Comparison of ENCODE assay signal across 11 cellular contexts in the genomic region with DNA sequence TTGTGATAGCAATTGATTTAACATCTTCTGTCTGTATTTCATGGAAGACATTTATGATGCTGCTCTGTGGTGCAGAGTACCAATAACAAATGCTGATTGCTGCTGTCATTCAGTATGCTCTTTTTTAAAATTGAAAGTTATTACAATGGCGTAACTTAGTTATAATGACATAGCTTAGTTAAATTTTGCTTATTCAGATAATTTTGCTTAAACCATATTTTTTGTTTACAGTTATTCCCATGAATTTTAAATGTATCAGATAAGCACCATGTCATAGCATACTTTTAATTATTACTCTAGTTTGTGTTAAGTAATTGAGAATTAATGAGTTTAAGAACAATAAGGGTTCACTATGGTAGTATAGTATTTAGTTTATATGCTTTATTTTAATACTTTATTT.
"Had no signal": no experiment of that assay in that cellular context is flagged by ENCODE, and none has a peak within 500 bp of the region (broad histone marks: within the 10 kb centered on the region; RNA-seq: fewer than 3 reads in every experiment).

No MANE protein-coding gene starts in this region.

- H3K27ac ChIP-seq: GM23248 had no signal

- H3K9me3 Mint-ChIP-seq: GM23338, H9, HFFc6 had no signal

- H3K4me3 Mint-ChIP-seq: GM23338, H9, HFFc6 had no signal

- H3K9ac ChIP-seq: GM23248 had no signal

- H3K4me1 Mint-ChIP-seq: GM23338, H9 had no signal

- H3K9me3 ChIP-seq: HAP-1 had no signal

- DNase-seq: GM23248, GOT3, H7, H9, HCEC 1CT, HFFc6 had no signal

- H3K4me2 ChIP-seq: GM23338 had no signal

- H2AFZ ChIP-seq: GM23248, GM23338 had no signal

- H3K4me3 ChIP-seq: GM23248, GM23338, HAP-1 had no signal

- H3K27ac Mint-ChIP-seq: GM23338, H9, HFFc6 had no signal

- FAIRE-seq: H1, H54 had no signal

- ATAC-seq: GM23338, HCT116 had no signal
